Comparison of ENCODE assay signal across 23 cellular contexts in the genomic region with DNA sequence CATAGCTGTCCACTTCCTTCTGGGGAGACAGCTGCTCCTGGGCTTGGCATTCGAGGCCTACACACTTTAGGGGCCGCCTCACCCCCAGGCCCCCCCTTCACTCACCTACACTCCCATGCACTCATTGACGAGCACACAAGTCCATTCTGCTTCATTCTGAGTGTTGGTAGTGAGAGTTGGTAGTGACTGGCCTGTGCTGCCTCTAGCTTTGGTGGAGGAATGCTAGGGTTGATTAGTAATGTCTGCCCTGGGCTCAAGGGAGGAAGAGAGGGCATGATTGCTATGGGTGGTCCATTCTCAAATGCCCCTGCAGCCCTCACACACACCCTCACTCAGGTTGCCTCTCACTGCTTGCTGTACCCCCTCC. TPM values are rescaled to one million over a fixed set of nuclear protein-coding genes. Genes with fewer than 3 reads are reported as not detected.
A peak's percentile ranks its signal among the peaks of the same experiment; 100 is the strongest.
DNase-seq lines count a peak whose midpoint lies in the region; ATAC-seq and TF ChIP-seq lines count a peak whose summit lies in the region.
"Had no signal": no experiment of that assay in that cellular context is flagged by ENCODE, and none has a peak within 500 bp of the region (broad histone marks: within the 10 kb centered on the region; RNA-seq: fewer than 3 reads in every experiment).

No MANE protein-coding gene starts in this region.

- intact Hi-C loops in CD8-positive, alpha-beta T cell (cut with DNase I, micrococcal nuclease) = no loop called here

- peaks cover 10% of the 10 kb centered on the region for H3K27me3 Mint-ChIP-seq in CD8-positive, alpha-beta T cell (ENCODE audit: low read depth)
- H3K27me3 Mint-ChIP-seq in nephron (ENCODE audit: low read depth) = peaks cover 14% of the 10 kb centered on the region

- H3K4me1 Mint-ChIP-seq in CD8-positive, alpha-beta T cell (ENCODE audit: low read depth) = peaks cover 10% of the 10 kb centered on the region
- peaks cover 5% of the 10 kb centered on the region for H3K4me1 Mint-ChIP-seq in nephron

- H3K36me3 ChIP-seq in CD8-positive, alpha-beta T cell (ENCODE audit: insufficient read depth, low read length) = no peaks in the 10 kb centered on the region

- H3K9me3 ChIP-seq in CD8-positive, alpha-beta T cell (ENCODE audit: low read length) = no peaks in the 10 kb centered on the region

- POLR2A ChIA-PET in CD8-positive, alpha-beta T cell (lab: Charles Lee) = no interaction called here

- H3K27ac Mint-ChIP-seq in CD8-positive, alpha-beta T cell = no peak overlapping the region
- peak overlapping the region in 1 of 3 experiments; percentile 34 for H3K27ac Mint-ChIP-seq in nephron
- H3K27ac Mint-ChIP-seq: activated naive CD4-positive, alpha-beta T cell treated with anti-CD3 and anti-CD28 coated beads, Interleukin-2, amount 50 U/mL, for 72 hours; mesothelial cell of epicardium; T-cell had no signal

- no peaks in the 10 kb centered on the region for H3K36me3 Mint-ChIP-seq in CD8-positive, alpha-beta T cell
- peaks cover 5% of the 10 kb centered on the region for H3K36me3 Mint-ChIP-seq in nephron (ENCODE audit: low read depth)
- H3K36me3 Mint-ChIP-seq: mesothelial cell of epicardium, T-cell had no signal

- no peaks in the 10 kb centered on the region for H3K27me3 ChIP-seq in CD8-positive, alpha-beta T cell (ENCODE audit: insufficient read depth, low read length)

- ATAC-seq in CD8-positive, alpha-beta T cell = no peak
- no peak for ATAC-seq in HG03354 (IDR thresholded peaks at IDR 0.05; ENCODE audit: poor library complexity, severe bottlenecking, unreplicated experiment)
- ATAC-seq in HG03139 (IDR thresholded peaks at IDR 0.05; ENCODE audit: unreplicated experiment) = no peak
- ATAC-seq: activated naive CD4-positive, alpha-beta T cell treated with anti-CD3 and anti-CD28 coated beads, Interleukin-2, amount 50 U/mL, for 72 hours; Right ventricle myocardium inferior; T-cell had no signal

- no peak overlapping the region for H3K27ac ChIP-seq in CD8-positive, alpha-beta T cell (ENCODE audit: low read depth, low read length)

- peaks cover 4% of the 10 kb centered on the region for H3K4me1 ChIP-seq in CD8-positive, alpha-beta T cell (ENCODE audit: insufficient read depth, low read length)

- TF ChIP-seq CTCF in CD8-positive, alpha-beta T cell (IDR thresholded peaks at IDR 0.05) = no peak
- no peak for TF ChIP-seq CTCF in cardiac fibroblast (IDR thresholded peaks at IDR 0.05; ENCODE audit: low read depth, low read length)
- TF ChIP-seq CTCF in nephron (IDR thresholded peaks at IDR 0.05; ENCODE audit: unreplicated experiment in 3 of 3) = no peak

- H3K9me3 Mint-ChIP-seq in CD8-positive, alpha-beta T cell = no peaks in the 10 kb centered on the region
- H3K9me3 Mint-ChIP-seq in nephron = no peaks in the 10 kb centered on the region
- H3K9me3 Mint-ChIP-seq: activated naive CD4-positive, alpha-beta T cell treated with anti-CD3 and anti-CD28 coated beads, Interleukin-2, amount 50 U/mL, for 72 hours; mesothelial cell of epicardium; T-cell had no signal

- H3K4me3 Mint-ChIP-seq in CD8-positive, alpha-beta T cell = peak overlapping the region; percentile 8
- peak overlapping the region; percentile 42 to 54 (median 48) for H3K4me3 Mint-ChIP-seq in nephron
- H3K4me3 Mint-ChIP-seq: mesothelial cell of epicardium had no signal

- no peak overlapping the region for H3K4me3 ChIP-seq in CD8-positive, alpha-beta T cell (ENCODE audit: low read depth, low read length)
- H3K4me3 ChIP-seq in cardiac fibroblast (replicated peaks in 1 of 2; ENCODE audit: low read depth in 2 of 2, low read length in 2 of 2) = no peak overlapping the region

- DNase-seq in CD8-positive, alpha-beta T cell = peak in 1 of 7 experiments; percentile 1
- DNase-seq in LHCN-M2 (ENCODE audit: low read depth) (peak; percentile 2), cardiac fibroblast (ENCODE audit: low read depth in 2 of 2) (peak; percentile 36 to 39), COLO668 (lab: John Stamatoyannopoulos, UW; ENCODE audit: unreplicated experiment) (no peak), RPMI8226 (no peak)
- DNase-seq: cortex of kidney; DND-41; Karpas-422; NCI-H1092 treated with DMSO at 0.1 percent for 48 hours; NCI-H524 treated with DMSO at 0.1 percent for 48 hours; small intestine; stimulated activated CD4-positive, alpha-beta T cell treated with anti-CD3 and anti-CD28 coated beads, Interleukin-2, amount 100 ng/mL, for 48 hours; stimulated activated naive CD4-positive, alpha-beta T cell treated with Interleukin-2 at 50 U/mL for 16 hours; T-cell had no signal

- CTCF ChIA-PET in CD8-positive, alpha-beta T cell (lab: Charles Lee) = no interaction called here

RNA-seq across cellular contexts. Expression of gene TRIM11, which starts 30.4 kb away (rescaled TPM):
- 10 to 100 TPM; 36.6 to 40.3 TPM for total RNA-seq in CD8-positive, alpha-beta T cell
- 22.3 and 22.4 TPM in 2 replicates for total RNA-seq in LHCN-M2 (2014; rRNA removed)
- polyA plus RNA-seq in LHCN-M2 (2012) = 10.9 TPM

RNA-seq across cellular contexts. Expression of gene TRIM17, which starts 40.4 kb away (rescaled TPM):
- 1 to 10 TPM; 1.1 to 1.4 TPM for total RNA-seq in CD8-positive, alpha-beta T cell
- not detected in 2 replicates for total RNA-seq in LHCN-M2 (2014; rRNA removed)
- 0.33 TPM for polyA plus RNA-seq in LHCN-M2 (2012)
- total RNA-seq: H4, HT1080, pulmonary artery endothelial cell had no signal

Comparison
In these comparisons a context has a peak if more than half of its experiments do, and no peak if none do; other contexts are left out.
1. DNase-seq: peak in LHCN-M2 (single experiment) and cardiac fibroblast (2 of 2); none in COLO668 (single experiment) and RPMI8226 (single experiment).